1 cellular context compared by ENCODE assay signal in the genomic region with DNA sequence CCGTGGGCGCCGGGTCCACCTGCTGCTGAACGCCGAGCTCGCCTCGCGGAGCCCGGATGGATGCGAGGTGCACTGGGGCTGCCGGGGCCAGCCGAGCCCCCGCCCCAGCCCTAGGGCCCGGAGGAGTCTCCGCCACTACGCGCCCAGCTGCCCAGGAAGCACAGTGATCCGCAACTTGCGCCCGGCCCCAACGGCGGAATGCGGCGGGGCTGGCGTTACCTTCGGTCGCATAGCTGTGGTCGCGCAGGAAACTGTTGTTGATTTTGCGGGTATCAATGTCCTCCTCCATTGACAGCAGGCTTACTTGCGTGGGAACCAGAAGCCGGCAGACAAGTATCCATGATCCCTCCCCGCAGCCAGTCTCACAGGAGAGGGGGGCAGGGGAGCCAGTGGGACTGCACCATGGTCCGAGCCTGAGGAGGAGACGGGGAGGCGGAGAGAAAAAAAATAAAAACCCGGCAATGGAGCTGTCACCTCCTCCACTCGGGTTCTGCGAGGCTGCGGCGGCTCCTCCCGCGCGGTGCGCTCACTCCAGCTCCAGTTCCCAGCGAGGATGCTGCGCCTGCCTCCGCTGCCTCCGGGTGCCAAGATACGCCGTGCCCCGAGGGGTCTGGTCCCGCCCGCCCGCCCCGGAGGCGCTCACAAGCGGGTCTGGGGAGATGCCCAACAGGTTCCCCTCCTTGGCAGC.
TF ChIP-seq lines count a peak whose summit lies in the region.

No MANE protein-coding gene starts in this region.

TF ChIP-seq in WTC11, 78 proteins besides CTCF, POLR2A, EP300 and RAD21:
- TF ChIP-seq SP1 (CRISPR knock-in tag; conservative IDR thresholded peaks at IDR 0.05) = no peak; the same call in 1 of the 2 replicates
- peak; percentile 48; the same call in 1 of the 2 replicates for TF ChIP-seq ETV6 (CRISPR knock-in tag; IDR thresholded peaks at IDR 0.05)
- no peak for TF ChIP-seq FOXJ3 (CRISPR knock-in tag; IDR thresholded peaks at IDR 0.05; ENCODE audit: borderline replicate concordance)
- TF ChIP-seq, protein P1, sequence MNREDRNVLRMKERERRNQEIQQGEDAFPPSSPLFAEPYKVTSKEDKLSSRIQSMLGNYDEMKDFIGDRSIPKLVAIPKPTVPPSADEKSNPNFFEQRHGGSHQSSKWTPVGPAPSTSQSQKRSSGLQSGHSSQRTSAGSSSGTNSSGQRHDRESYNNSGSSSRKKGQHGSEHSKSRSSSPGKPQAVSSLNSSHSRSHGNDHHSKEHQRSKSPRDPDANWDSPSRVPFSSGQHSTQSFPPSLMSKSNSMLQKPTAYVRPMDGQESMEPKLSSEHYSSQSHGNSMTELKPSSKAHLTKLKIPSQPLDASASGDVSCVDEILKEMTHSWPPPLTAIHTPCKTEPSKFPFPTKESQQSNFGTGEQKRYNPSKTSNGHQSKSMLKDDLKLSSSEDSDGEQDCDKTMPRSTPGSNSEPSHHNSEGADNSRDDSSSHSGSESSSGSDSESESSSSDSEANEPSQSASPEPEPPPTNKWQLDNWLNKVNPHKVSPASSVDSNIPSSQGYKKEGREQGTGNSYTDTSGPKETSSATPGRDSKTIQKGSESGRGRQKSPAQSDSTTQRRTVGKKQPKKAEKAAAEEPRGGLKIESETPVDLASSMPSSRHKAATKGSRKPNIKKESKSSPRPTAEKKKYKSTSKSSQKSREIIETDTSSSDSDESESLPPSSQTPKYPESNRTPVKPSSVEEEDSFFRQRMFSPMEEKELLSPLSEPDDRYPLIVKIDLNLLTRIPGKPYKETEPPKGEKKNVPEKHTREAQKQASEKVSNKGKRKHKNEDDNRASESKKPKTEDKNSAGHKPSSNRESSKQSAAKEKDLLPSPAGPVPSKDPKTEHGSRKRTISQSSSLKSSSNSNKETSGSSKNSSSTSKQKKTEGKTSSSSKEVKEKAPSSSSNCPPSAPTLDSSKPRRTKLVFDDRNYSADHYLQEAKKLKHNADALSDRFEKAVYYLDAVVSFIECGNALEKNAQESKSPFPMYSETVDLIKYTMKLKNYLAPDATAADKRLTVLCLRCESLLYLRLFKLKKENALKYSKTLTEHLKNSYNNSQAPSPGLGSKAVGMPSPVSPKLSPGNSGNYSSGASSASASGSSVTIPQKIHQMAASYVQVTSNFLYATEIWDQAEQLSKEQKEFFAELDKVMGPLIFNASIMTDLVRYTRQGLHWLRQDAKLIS (CRISPR knock-in tag; IDR thresholded peaks at IDR 0.05; ENCODE audit: borderline replicate concordance) = no peak
- no peak for TF ChIP-seq OVOL2 (CRISPR knock-in tag; IDR thresholded peaks at IDR 0.05; ENCODE audit: borderline replicate concordance)
- TF ChIP-seq TCF7 (CRISPR knock-in tag; IDR thresholded peaks at IDR 0.05; ENCODE audit: low read depth) = no peak
- TF ChIP-seq, protein P2, sequence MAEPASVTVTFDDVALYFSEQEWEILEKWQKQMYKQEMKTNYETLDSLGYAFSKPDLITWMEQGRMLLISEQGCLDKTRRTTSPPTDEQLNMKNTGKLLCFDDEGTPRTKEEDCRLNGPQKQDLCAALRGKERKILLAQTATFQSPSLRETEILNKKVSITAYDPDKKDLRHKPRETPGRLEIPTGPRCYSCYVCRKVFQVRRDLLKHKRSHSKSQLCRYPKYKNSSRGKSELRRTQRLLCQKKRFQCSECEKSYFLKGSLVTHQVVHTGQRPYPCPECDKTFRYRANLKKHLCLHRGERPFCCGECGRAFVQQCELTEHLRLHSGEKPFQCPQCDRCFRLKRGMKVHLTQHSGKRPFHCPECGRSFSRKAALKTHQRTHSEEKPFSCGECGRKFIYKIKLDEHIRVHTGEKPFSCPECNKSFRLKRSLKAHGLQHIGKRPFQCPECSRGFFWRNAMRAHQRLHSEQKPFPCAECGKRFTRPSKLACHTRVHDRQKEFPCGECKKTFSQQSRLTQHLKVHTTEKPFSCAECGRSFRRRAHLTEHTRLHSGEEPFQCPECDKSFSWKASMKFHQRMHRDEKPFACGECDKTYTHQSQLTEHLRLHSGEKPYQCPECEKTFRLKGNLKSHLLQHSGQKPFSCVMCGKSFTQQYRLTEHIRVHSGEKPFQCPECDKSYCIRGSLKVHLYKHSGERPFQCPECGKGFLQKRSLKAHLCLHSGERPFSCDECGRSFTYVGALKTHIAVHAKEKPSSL (CRISPR knock-in tag; conservative IDR thresholded peaks at IDR 0.05) = no peak
- TF ChIP-seq CREM (CRISPR knock-in tag; IDR thresholded peaks at IDR 0.05) = no peak
- TF ChIP-seq ZNF396 (CRISPR knock-in tag; IDR thresholded peaks at IDR 0.05; ENCODE audit: borderline replicate concordance) = no peak
- TF ChIP-seq, protein P3, sequence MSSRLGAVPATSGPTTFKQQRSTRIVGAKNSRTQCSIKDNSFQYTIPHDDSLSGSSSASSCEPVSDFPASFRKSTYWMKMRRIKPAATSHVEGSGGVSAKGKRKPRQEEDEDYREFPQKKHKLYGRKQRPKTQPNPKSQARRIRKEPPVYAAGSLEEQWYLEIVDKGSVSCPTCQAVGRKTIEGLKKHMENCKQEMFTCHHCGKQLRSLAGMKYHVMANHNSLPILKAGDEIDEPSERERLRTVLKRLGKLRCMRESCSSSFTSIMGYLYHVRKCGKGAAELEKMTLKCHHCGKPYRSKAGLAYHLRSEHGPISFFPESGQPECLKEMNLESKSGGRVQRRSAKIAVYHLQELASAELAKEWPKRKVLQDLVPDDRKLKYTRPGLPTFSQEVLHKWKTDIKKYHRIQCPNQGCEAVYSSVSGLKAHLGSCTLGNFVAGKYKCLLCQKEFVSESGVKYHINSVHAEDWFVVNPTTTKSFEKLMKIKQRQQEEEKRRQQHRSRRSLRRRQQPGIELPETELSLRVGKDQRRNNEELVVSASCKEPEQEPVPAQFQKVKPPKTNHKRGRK (CRISPR knock-in tag; IDR thresholded peaks at IDR 0.05; ENCODE audit: borderline replicate concordance) = no peak
- TF ChIP-seq, protein P4, sequence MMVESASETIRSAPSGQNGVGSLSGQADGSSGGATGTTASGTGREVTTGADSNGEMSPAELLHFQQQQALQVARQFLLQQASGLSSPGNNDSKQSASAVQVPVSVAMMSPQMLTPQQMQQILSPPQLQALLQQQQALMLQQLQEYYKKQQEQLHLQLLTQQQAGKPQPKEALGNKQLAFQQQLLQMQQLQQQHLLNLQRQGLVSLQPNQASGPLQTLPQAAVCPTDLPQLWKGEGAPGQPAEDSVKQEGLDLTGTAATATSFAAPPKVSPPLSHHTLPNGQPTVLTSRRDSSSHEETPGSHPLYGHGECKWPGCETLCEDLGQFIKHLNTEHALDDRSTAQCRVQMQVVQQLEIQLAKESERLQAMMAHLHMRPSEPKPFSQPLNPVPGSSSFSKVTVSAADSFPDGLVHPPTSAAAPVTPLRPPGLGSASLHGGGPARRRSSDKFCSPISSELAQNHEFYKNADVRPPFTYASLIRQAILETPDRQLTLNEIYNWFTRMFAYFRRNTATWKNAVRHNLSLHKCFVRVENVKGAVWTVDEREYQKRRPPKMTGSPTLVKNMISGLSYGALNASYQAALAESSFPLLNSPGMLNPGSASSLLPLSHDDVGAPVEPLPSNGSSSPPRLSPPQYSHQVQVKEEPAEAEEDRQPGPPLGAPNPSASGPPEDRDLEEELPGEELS (CRISPR knock-in tag; IDR thresholded peaks at IDR 0.05) = 0 out of 2 replicates have a peak, but pooled peaks have one; percentile 42
- TF ChIP-seq, protein P5, sequence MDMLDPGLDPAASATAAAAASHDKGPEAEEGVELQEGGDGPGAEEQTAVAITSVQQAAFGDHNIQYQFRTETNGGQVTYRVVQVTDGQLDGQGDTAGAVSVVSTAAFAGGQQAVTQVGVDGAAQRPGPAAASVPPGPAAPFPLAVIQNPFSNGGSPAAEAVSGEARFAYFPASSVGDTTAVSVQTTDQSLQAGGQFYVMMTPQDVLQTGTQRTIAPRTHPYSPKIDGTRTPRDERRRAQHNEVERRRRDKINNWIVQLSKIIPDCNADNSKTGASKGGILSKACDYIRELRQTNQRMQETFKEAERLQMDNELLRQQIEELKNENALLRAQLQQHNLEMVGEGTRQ (CRISPR knock-in tag; IDR thresholded peaks at IDR 0.05) = no peak
- TF ChIP-seq ELF4 (CRISPR knock-in tag; IDR thresholded peaks at IDR 0.05; ENCODE audit: low read depth) = no peak
